In genomic region chr5:87340716-87341115, GRCh38 we compare ENCODE assay signal across 8 cellular contexts.
DNase-seq lines count a peak whose midpoint lies in the region; ATAC-seq and TF ChIP-seq lines count a peak whose summit lies in the region.

No MANE protein-coding gene starts in this region.

- peak overlapping the region; percentile 37 for H3K27ac Mint-ChIP-seq in chondrocyte (ENCODE audit: unreplicated experiment)

- ATAC-seq in DND-41 (ENCODE audit: insufficient read depth, low read depth) = peak; percentile 99
- peak; percentile 99 for ATAC-seq in GM19467 (IDR thresholded peaks at IDR 0.05; ENCODE audit: unreplicated experiment)
- peak; percentile 100 for ATAC-seq in HG03442 (IDR thresholded peaks at IDR 0.05; ENCODE audit: unreplicated experiment)

- peaks cover 28% of the 10 kb centered on the region for H3K36me3 Mint-ChIP-seq in chondrocyte (ENCODE audit: low read depth)

- H3K27ac ChIP-seq in DND-41 (ENCODE audit: low read length) = peak overlapping the region; percentile 83

- H3K4me1 Mint-ChIP-seq in chondrocyte (ENCODE audit: low read depth) = peaks cover 5% of the 10 kb centered on the region

- peaks cover 3% of the 10 kb centered on the region for H3K9me3 Mint-ChIP-seq in chondrocyte (ENCODE audit: low read depth)

- H3K36me3 ChIP-seq in DND-41 (ENCODE audit: insufficient read depth, low read length) = peaks cover 43% of the 10 kb centered on the region

- H3K4me2 ChIP-seq in DND-41 (ENCODE audit: insufficient read depth, low read length) = peak overlapping the region; percentile 51

- TF ChIP-seq CTCF in DND-41 (IDR thresholded peaks at IDR 0.05; ENCODE audit: borderline replicate concordance, extremely low read depth, low read length, poor library complexity, severe bottlenecking) (peak; percentile 5), chondrocyte (IDR thresholded peaks at IDR 0.05) (no peak)

- H3K4me3 ChIP-seq in DND-41 (ENCODE audit: low read depth in 1 of 2, low read length in 2 of 2) = no peak overlapping the region

- H2AFZ ChIP-seq in DND-41 (ENCODE audit: low read depth, low read length) = no peak overlapping the region

- no peaks in the 10 kb centered on the region for H3K9me3 ChIP-seq in DND-41 (ENCODE audit: insufficient read depth, low read length, severe bottlenecking)

- no peaks in the 10 kb centered on the region for H3K27me3 Mint-ChIP-seq in chondrocyte (ENCODE audit: low read depth)

- H3K27me3 ChIP-seq in DND-41 (ENCODE audit: insufficient read depth, low read length, poor library complexity) = no peaks in the 10 kb centered on the region

- DNase-seq in DND-41 = peak; percentile 19
- DNase-seq in chondrocyte (ENCODE audit: low spot score) = no peak
- DNase-seq in NK-92 (lab: John Stamatoyannopoulos, UW; ENCODE audit: unreplicated experiment) = no peak
- DNase-seq in NCI-H446 treated with DMSO at 0.1 percent for 48 hours (lab: John Stamatoyannopoulos, UW) = no peak
- DNase-seq in nucleus accumbens (lab: John Stamatoyannopoulos, UW) = no peak
- DNase-seq in NCI-H2081 (lab: John Stamatoyannopoulos, UW) = no peak

- H3K4me1 ChIP-seq in DND-41 (ENCODE audit: insufficient read depth, low read length) = peaks cover 24% of the 10 kb centered on the region

- H4K20me1 ChIP-seq in DND-41 (ENCODE audit: insufficient read depth, low read length) = no peaks in the 10 kb centered on the region

- no peak overlapping the region for H3K4me3 Mint-ChIP-seq in chondrocyte (ENCODE audit: unreplicated experiment)

- H3K79me2 ChIP-seq in DND-41 (ENCODE audit: insufficient read depth, low read length) = no peaks in the 10 kb centered on the region

- H3K9ac ChIP-seq in DND-41 (ENCODE audit: low read depth, low read length) = peak overlapping the region; percentile 25
